Comparison of ENCODE assay signal across 24 cellular contexts in the genomic region with DNA sequence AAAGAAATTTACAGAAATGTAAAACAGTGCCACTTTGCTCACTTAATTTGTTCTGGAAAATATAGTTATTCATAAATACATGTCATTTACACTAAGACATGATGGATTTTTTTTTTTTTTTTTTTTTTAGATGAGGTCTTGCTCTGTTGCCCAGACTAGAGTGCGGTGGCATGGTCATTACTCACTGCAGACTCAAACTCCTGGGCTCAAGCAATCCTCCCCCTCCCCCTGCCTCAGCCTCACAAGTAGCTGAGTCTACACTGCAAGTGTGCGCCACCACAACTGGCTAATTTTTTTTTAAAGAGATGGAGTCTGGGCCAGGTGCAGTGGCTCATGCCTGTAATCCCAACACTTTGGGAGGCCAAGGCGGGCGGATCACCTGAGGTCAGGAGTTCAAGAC.
DNase-seq lines count a peak whose midpoint lies in the region; ATAC-seq and TF ChIP-seq lines count a peak whose summit lies in the region.
"Had no signal": no experiment of that assay in that cellular context is flagged by ENCODE, and none has a peak within 500 bp of the region (broad histone marks: within the 10 kb centered on the region; RNA-seq: fewer than 3 reads in every experiment).

No MANE protein-coding gene starts in this region.

- H3K27ac Mint-ChIP-seq in activated CD8-positive, alpha-beta T cell treated with anti-CD3 and anti-CD28 coated beads for 36 hours = peak overlapping the region; percentile 10
- H3K27ac Mint-ChIP-seq in activated CD8-positive, alpha-beta T cell treated with anti-CD3 and anti-CD28 coated beads, Interleukin-2, amount 10 ng/mL, durations not matched to agents 7 days and 5 days = no peak overlapping the region
- peak overlapping the region; percentile 69 to 70 for H3K27ac Mint-ChIP-seq in effector memory CD8-positive, alpha-beta T cell
- H3K27ac Mint-ChIP-seq in natural killer cell = peak overlapping the region; percentile 39 to 94
- H3K27ac Mint-ChIP-seq: CD14-positive monocyte; stimulated activated naive CD8-positive, alpha-beta T cell treated with anti-CD3 and anti-CD28 coated beads, Interleukin-15, amount 100 ng/mL, for 72 hours had no signal

- H3K9me3 Mint-ChIP-seq in activated CD8-positive, alpha-beta T cell treated with anti-CD3 and anti-CD28 coated beads for 36 hours = no peaks in the 10 kb centered on the region
- H3K9me3 Mint-ChIP-seq in activated CD8-positive, alpha-beta T cell treated with anti-CD3 and anti-CD28 coated beads, Interleukin-2, amount 10 ng/mL, durations not matched to agents 7 days and 5 days (ENCODE audit: insufficient read depth) = no peaks in the 10 kb centered on the region
- H3K9me3 Mint-ChIP-seq in effector memory CD8-positive, alpha-beta T cell = no peaks in the 10 kb centered on the region
- H3K9me3 Mint-ChIP-seq in natural killer cell = no peaks in the 10 kb centered on the region
- H3K9me3 Mint-ChIP-seq: activated naive CD4-positive, alpha-beta T cell treated with anti-CD3 and anti-CD28 coated beads, Interleukin-2, amount 50 U/mL, for 24 hours; CD14-positive monocyte; stimulated activated naive CD8-positive, alpha-beta T cell treated with anti-CD3 and anti-CD28 coated beads, Interleukin-15, amount 100 ng/mL, for 72 hours; T-cell had no signal

- DNase-seq in activated CD8-positive, alpha-beta T cell treated with anti-CD3 and anti-CD28 coated beads for 36 hours = no peak
- DNase-seq in activated CD8-positive, alpha-beta T cell treated with anti-CD3 and anti-CD28 coated beads, Interleukin-2, amount 10 ng/mL, durations not matched to agents 7 days and 5 days = no peak
- DNase-seq in HK-2 (ENCODE audit: unreplicated experiment) (peak; percentile 57), natural killer cell (no peak), DMS114 treated with DMSO at 0.1 percent for 48 hours (lab: John Stamatoyannopoulos, UW; ENCODE audit: unreplicated experiment) (no peak), T1000 (lab: John Stamatoyannopoulos, UW) (no peak)
- DNase-seq in effector memory CD8-positive, alpha-beta T cell = no peak
- DNase-seq: 8988T; activated CD4-positive, alpha-beta T cell treated with anti-CD3 and anti-CD28 coated beads, Interleukin-2, amount 50 U/mL, for 4 hours; activated CD8-positive, alpha-beta memory T cell treated with anti-CD3 and anti-CD28 coated beads, Interleukin-2, amount 50 U/mL, for 48 hours; anterior cingulate cortex; effector CD4-positive, alpha-beta T cell; GOT3; NCI-H1417 treated with DMSO at 0.1 percent for 48 hours; NCI-H2029 treated with DMSO at 0.1 percent for 48 hours; NCI-H524 treated with DMSO at 0.1 percent for 48 hours; nephron progenitor cell; OCI-M1; stimulated activated naive CD8-positive, alpha-beta T cell treated with anti-CD3 and anti-CD28 coated beads, Interleukin-15, amount 100 ng/mL, for 72 hours; T-cell had no signal

- CTCF ChIA-PET in activated CD8-positive, alpha-beta T cell treated with anti-CD3 and anti-CD28 coated beads for 36 hours (lab: Charles Lee) = interaction anchor here (1.6 to 2.1 kb wide), 3 partner anchors 9 to 92 kb away, joined by 4 to 6 read pairs (median 6); no protein-coding TSS in a partner anchor
- CTCF ChIA-PET in activated CD8-positive, alpha-beta T cell treated with anti-CD3 and anti-CD28 coated beads, Interleukin-2, amount 10 ng/mL, durations not matched to agents 7 days and 5 days (lab: Charles Lee) = no interaction called here

- peaks cover 38% of the 10 kb centered on the region for H3K36me3 Mint-ChIP-seq in activated CD8-positive, alpha-beta T cell treated with anti-CD3 and anti-CD28 coated beads for 36 hours (ENCODE audit: low read depth)
- H3K36me3 Mint-ChIP-seq in activated CD8-positive, alpha-beta T cell treated with anti-CD3 and anti-CD28 coated beads, Interleukin-2, amount 10 ng/mL, durations not matched to agents 7 days and 5 days (ENCODE audit: low read depth) = peaks cover 59% of the 10 kb centered on the region
- H3K36me3 Mint-ChIP-seq in effector memory CD8-positive, alpha-beta T cell (ENCODE audit: insufficient read depth) = peaks cover 84% of the 10 kb centered on the region
- peaks cover 12% of the 10 kb centered on the region for H3K36me3 Mint-ChIP-seq in natural killer cell

- no peak for TF ChIP-seq CTCF in activated CD8-positive, alpha-beta T cell treated with anti-CD3 and anti-CD28 coated beads for 36 hours (IDR thresholded peaks at IDR 0.05)
- TF ChIP-seq CTCF in natural killer cell (IDR thresholded peaks at IDR 0.05) = no peak

- intact Hi-C loops in activated CD8-positive, alpha-beta T cell treated with anti-CD3 and anti-CD28 coated beads for 36 hours (cut with micrococcal nuclease) = no loop called here
- intact Hi-C loops in natural killer cell (cut with micrococcal nuclease) = no loop called here

- ATAC-seq in activated CD8-positive, alpha-beta T cell treated with anti-CD3 and anti-CD28 coated beads for 36 hours = no peak
- no peak for ATAC-seq in activated CD8-positive, alpha-beta T cell treated with anti-CD3 and anti-CD28 coated beads, Interleukin-2, amount 10 ng/mL, durations not matched to agents 7 days and 5 days
- ATAC-seq in effector memory CD8-positive, alpha-beta T cell (replicated peaks) = no peak
- ATAC-seq in natural killer cell (no peak), HG03280 (IDR thresholded peaks at IDR 0.05; ENCODE audit: unreplicated experiment) (no peak)
- ATAC-seq: activated CD4-positive, CD25-positive, alpha-beta regulatory T cell treated with anti-CD3 and anti-CD28 coated beads, Interleukin-2, amount 50 U/mL, for 24 hours; stimulated activated naive CD8-positive, alpha-beta T cell treated with anti-CD3 and anti-CD28 coated beads, Interleukin-15, amount 100 ng/mL, for 72 hours; T-cell had no signal

- POLR2A ChIA-PET in activated CD8-positive, alpha-beta T cell treated with anti-CD3 and anti-CD28 coated beads for 36 hours (lab: Charles Lee) = interaction anchor here (0.9 to 1.5 kb wide), 3 partner anchors 13 to 41 kb away, joined by 3 to 5 read pairs (median 3); no protein-coding TSS in a partner anchor
- POLR2A ChIA-PET in activated CD8-positive, alpha-beta T cell treated with anti-CD3 and anti-CD28 coated beads, Interleukin-2, amount 10 ng/mL, durations not matched to agents 7 days and 5 days (lab: Charles Lee) = no interaction called here

- H3K4me1 Mint-ChIP-seq in activated CD8-positive, alpha-beta T cell treated with anti-CD3 and anti-CD28 coated beads for 36 hours (ENCODE audit: low read depth) = peaks cover 44% of the 10 kb centered on the region
- peaks cover 20% of the 10 kb centered on the region for H3K4me1 Mint-ChIP-seq in activated CD8-positive, alpha-beta T cell treated with anti-CD3 and anti-CD28 coated beads, Interleukin-2, amount 10 ng/mL, durations not matched to agents 7 days and 5 days (ENCODE audit: low read depth)
- H3K4me1 Mint-ChIP-seq in effector memory CD8-positive, alpha-beta T cell (ENCODE audit: low read depth in 2 of 2) = peaks cover 42 to 44% of the 10 kb centered on the region in 2 donors
- H3K4me1 Mint-ChIP-seq in natural killer cell = peaks cover 60 to 61% of the 10 kb centered on the region in 2 donors

- H3K4me3 Mint-ChIP-seq in activated CD8-positive, alpha-beta T cell treated with anti-CD3 and anti-CD28 coated beads for 36 hours = no peak overlapping the region
- no peak overlapping the region for H3K4me3 Mint-ChIP-seq in activated CD8-positive, alpha-beta T cell treated with anti-CD3 and anti-CD28 coated beads, Interleukin-2, amount 10 ng/mL, durations not matched to agents 7 days and 5 days
- no peak overlapping the region for H3K4me3 Mint-ChIP-seq in effector memory CD8-positive, alpha-beta T cell
- H3K4me3 Mint-ChIP-seq in natural killer cell = no peak overlapping the region
- H3K4me3 Mint-ChIP-seq: activated naive CD4-positive, alpha-beta T cell treated with anti-CD3 and anti-CD28 coated beads, Interleukin-2, amount 50 U/mL, for 24 hours; CD14-positive monocyte; nephron progenitor cell; stimulated activated naive CD8-positive, alpha-beta T cell treated with anti-CD3 and anti-CD28 coated beads, Interleukin-15, amount 100 ng/mL, for 72 hours; T-cell had no signal

- no peaks in the 10 kb centered on the region for H3K27me3 Mint-ChIP-seq in activated CD8-positive, alpha-beta T cell treated with anti-CD3 and anti-CD28 coated beads for 36 hours
- H3K27me3 Mint-ChIP-seq in activated CD8-positive, alpha-beta T cell treated with anti-CD3 and anti-CD28 coated beads, Interleukin-2, amount 10 ng/mL, durations not matched to agents 7 days and 5 days (ENCODE audit: low read depth) = no peaks in the 10 kb centered on the region
- H3K27me3 Mint-ChIP-seq in effector memory CD8-positive, alpha-beta T cell = no peaks in the 10 kb centered on the region
- no peaks in the 10 kb centered on the region for H3K27me3 Mint-ChIP-seq in natural killer cell (ENCODE audit: low read depth in 2 of 2)
- H3K27me3 Mint-ChIP-seq: activated naive CD4-positive, alpha-beta T cell treated with anti-CD3 and anti-CD28 coated beads, Interleukin-2, amount 50 U/mL, for 24 hours; stimulated activated naive CD8-positive, alpha-beta T cell treated with anti-CD3 and anti-CD28 coated beads, Interleukin-15, amount 100 ng/mL, for 72 hours; T-cell had no signal
